Comparison of ENCODE assay signal across 22 cellular contexts in the genomic region with DNA sequence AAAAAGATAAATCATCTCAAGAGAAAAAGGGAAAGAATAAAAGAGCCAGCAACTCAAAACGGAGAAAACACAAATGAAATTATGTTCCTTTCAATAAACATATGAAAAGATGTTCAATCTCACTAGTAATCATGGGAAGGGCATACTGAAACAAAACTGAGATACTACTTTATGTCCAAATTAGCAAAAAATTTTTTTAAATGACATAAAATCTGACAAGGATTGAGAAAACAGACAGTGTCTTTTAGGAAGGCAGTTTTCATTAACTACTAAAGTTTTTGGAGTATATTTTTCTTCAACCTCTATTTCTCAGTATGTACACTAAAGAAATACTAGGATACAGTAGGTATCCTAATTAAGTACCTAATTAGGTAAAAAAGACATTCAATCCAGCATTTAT.
"Had no signal": no experiment of that assay in that cellular context is flagged by ENCODE, and none has a peak within 500 bp of the region (broad histone marks: within the 10 kb centered on the region; RNA-seq: fewer than 3 reads in every experiment).

No MANE protein-coding gene starts in this region.

- H3K4me3 Mint-ChIP-seq: stimulated activated naive B cell treated with anti-CD40 and anti-IgM and Interleukin-4, amounts not matched to agents 10 μg/mL and 1 μg/mL and 100 μg/mL, for 72 hours had no signal

- H3K4me2 ChIP-seq: smooth muscle cell had no signal

- H3K36me3 ChIP-seq: colonic mucosa, transverse colon, uterus had no signal

- FAIRE-seq: astrocyte had no signal

- H3K27me3 ChIP-seq: colonic mucosa, dorsolateral prefrontal cortex, heart left ventricle, transverse colon, uterus had no signal

- H3K27ac Mint-ChIP-seq: activated naive CD4-positive, alpha-beta T cell treated with anti-CD3 and anti-CD28 coated beads, Interleukin-2, amount 50 U/mL, for 72 hours; stimulated activated naive B cell treated with anti-CD40 and anti-IgM and Interleukin-4, amounts not matched to agents 10 μg/mL and 1 μg/mL and 100 μg/mL, for 72 hours had no signal

- H3K9me3 ChIP-seq: colonic mucosa, heart left ventricle, transverse colon, uterus had no signal

- H3K9me3 Mint-ChIP-seq: activated naive CD4-positive, alpha-beta T cell treated with anti-CD3 and anti-CD28 coated beads, Interleukin-2, amount 50 U/mL, for 72 hours; stimulated activated naive B cell treated with anti-CD40 and anti-IgM and Interleukin-4, amounts not matched to agents 10 μg/mL and 1 μg/mL and 100 μg/mL, for 72 hours had no signal

- DNase-seq: activated CD4-positive, alpha-beta T cell treated with anti-CD3 and anti-CD28 coated beads for 4 hours; activated CD4-positive, alpha-beta T cell treated with anti-CD3 and anti-CD28 coated beads, Interleukin-2, amount 50 U/mL, for 48 hours; activated CD8-positive, alpha-beta memory T cell treated with anti-CD3 and anti-CD28 coated beads, Interleukin-2, amount 50 U/mL, for 48 hours; activated effector memory CD4-positive, alpha-beta T cell treated with Interleukin-2 at 50 U/mL for 16 hours; activated T-cell treated with anti-CD3 and anti-CD28 coated beads, Interleukin-2, amount 50 U/mL, for 48 hours; central memory CD4-positive, alpha-beta T cell; colonic mucosa; dorsolateral prefrontal cortex; heart left ventricle; islet precursor cell; left cardiac atrium; nucleus accumbens; posterior cingulate gyrus; stimulated activated CD4-positive, alpha-beta T cell treated with anti-CD3 and anti-CD28 coated beads, Interleukin-15, amount 100 ng/mL, for 24 hours; stimulated activated CD8-positive, alpha-beta memory T cell treated with anti-CD3 and anti-CD28 coated beads, Interleukin-4, amount 100 ng/mL, for 48 hours; stimulated activated naive B cell treated with anti-CD40 and anti-IgM and Interleukin-4, amounts not matched to agents 10 μg/mL and 1 μg/mL and 100 μg/mL, for 72 hours; transverse colon; uterus; WERI-Rb-1 had no signal

- H3K4me3 ChIP-seq: colonic mucosa, heart left ventricle, smooth muscle cell, transverse colon, uterus had no signal

- H3K27ac ChIP-seq: colonic mucosa, heart left ventricle, transverse colon, uterus, WERI-Rb-1 had no signal

- H3K27me3 Mint-ChIP-seq: stimulated activated naive B cell treated with anti-CD40 and anti-IgM and Interleukin-4, amounts not matched to agents 10 μg/mL and 1 μg/mL and 100 μg/mL, for 72 hours had no signal

- H3K4me1 ChIP-seq: colonic mucosa, uterus had no signal
